In the genomic region with DNA sequence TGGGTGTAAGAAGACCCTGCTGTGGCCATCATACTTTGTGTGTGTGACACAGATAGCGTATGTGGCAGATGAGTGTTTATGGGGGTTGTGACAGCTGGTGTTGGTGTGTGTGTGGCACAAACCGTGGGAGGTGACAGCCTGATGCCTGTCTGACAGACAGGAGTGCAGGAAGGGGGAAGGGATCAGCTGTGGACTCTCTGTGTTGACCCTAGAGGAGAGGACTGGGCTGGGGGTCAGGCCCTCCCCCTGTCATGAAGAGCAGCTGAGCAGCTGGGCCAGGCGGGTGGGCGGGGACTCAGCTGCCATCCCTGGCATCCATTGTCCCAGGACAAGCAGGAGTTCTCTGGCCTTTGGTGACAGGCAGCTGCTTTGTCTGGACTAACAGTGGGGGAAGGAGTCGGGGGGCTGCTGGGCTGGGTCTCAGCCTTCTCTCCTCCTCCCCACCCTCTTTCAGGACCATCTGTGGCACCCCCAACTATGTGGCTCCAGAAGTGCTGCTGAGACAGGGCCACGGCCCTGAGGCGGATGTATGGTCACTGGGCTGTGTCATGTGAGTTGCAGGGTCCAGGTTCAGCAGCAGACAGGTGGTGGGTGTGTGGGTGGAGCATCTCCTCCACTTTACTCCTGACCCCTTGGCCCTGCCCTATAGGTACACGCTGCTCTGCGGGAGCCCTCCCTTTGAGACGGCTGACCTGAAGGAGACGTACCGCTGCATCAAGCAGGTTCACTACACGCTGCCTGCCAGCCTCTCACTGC, we compare ENCODE assay signal across 8 cellular contexts. TPM values are rescaled to one million over a fixed set of nuclear protein-coding genes. Genes with fewer than 3 reads are reported as not detected.
DNase-seq lines count a peak whose midpoint lies in the region; ATAC-seq and TF ChIP-seq lines count a peak whose summit lies in the region.

No MANE protein-coding gene starts in this region.

- 0 out of 2 replicates have a peak, but pooled peaks cover 2% of the 10 kb centered on the region for H3K27me3 ChIP-seq in HUES6 (ENCODE audit: control insufficient read depth, insufficient read depth, low read length)
- no peaks in the 10 kb centered on the region for H3K27me3 ChIP-seq in spleen (replicated peaks in 1 of 7)

- WGBS in spleen, 5 donors: 82 to 94% (median 83%) methylated on average over 8 to 13 of the region's 13 CpGs

- H3K9me3 ChIP-seq in HUES6 (ENCODE audit: control insufficient read depth, insufficient read depth, low read depth, low read length) (no peaks in the 10 kb centered on the region), iPS-18c (ENCODE audit: control insufficient read depth, insufficient read depth, low read length) (no peaks in the 10 kb centered on the region), spleen (no peaks in the 10 kb centered on the region)

- no peaks in the 10 kb centered on the region for H3K9me3 Mint-ChIP-seq in activated naive CD8-positive, alpha-beta T cell treated with anti-CD3 and anti-CD28 coated beads for 36 hours

- H3K27me3 Mint-ChIP-seq in activated naive CD8-positive, alpha-beta T cell treated with anti-CD3 and anti-CD28 coated beads for 36 hours: no peaks in the 10 kb centered on the region

- H3K4me1 ChIP-seq in HUES6 (ENCODE audit: control insufficient read depth, insufficient read depth, low read length): peaks cover 32% of the 10 kb centered on the region
- H3K4me1 ChIP-seq in spleen: peaks cover 23 to 82% (median 59%) of the 10 kb centered on the region in 6 donors

- peak overlapping the region; percentile 23; the same call in 1 of the 2 replicates for H3K4me3 ChIP-seq in HUES6 (ENCODE audit: low read depth, low read length)
- 0 out of 2 replicates have a peak overlapping the region, but pooled peaks have one; percentile 2 for H3K4me3 ChIP-seq in iPS-18c (ENCODE audit: insufficient read depth, low read depth, low read length)
- peak overlapping the region in 4 of 8 donors; percentile 68 to 87 (median 84) for H3K4me3 ChIP-seq in spleen

- H3K36me3 ChIP-seq in HUES6 (ENCODE audit: control insufficient read depth, insufficient read depth, low read length): peaks cover 44% of the 10 kb centered on the region
- peaks cover 0 to 51% (median 39%) of the 10 kb centered on the region in 6 donors for H3K36me3 ChIP-seq in spleen

- ATAC-seq in HG03439 (IDR thresholded peaks at IDR 0.05; ENCODE audit: unreplicated experiment) (no peak), GM18519 (IDR thresholded peaks at IDR 0.05; ENCODE audit: low FRiP score, unreplicated experiment) (no peak)

- peak overlapping the region; percentile 84 for H3K4me3 Mint-ChIP-seq in activated naive CD8-positive, alpha-beta T cell treated with anti-CD3 and anti-CD28 coated beads for 36 hours

- intact Hi-C loops in spleen (cut with DNase I; ENCODE audit: low total_unique reads): no loop called here

- peak overlapping the region; percentile 79 for H3K27ac Mint-ChIP-seq in activated naive CD8-positive, alpha-beta T cell treated with anti-CD3 and anti-CD28 coated beads for 36 hours

- no peak for TF ChIP-seq POLR2A in spleen (IDR thresholded peaks at IDR 0.05)

- H3K36me3 Mint-ChIP-seq in activated naive CD8-positive, alpha-beta T cell treated with anti-CD3 and anti-CD28 coated beads for 36 hours: peaks cover 54% of the 10 kb centered on the region

- DNase-seq in activated naive CD8-positive, alpha-beta T cell treated with anti-CD3 and anti-CD28 coated beads for 36 hours: no peak
- DNase-seq in spleen: peak; percentile 79
- no peak for DNase-seq in NCI-H2196 treated with DMSO at 0.1 percent for 48 hours (lab: John Stamatoyannopoulos, UW; ENCODE audit: unreplicated experiment)
- no peak for DNase-seq in DMS114 treated with DMSO at 0.1 percent for 48 hours (lab: John Stamatoyannopoulos, UW; ENCODE audit: unreplicated experiment)

- H3K4me1 Mint-ChIP-seq in activated naive CD8-positive, alpha-beta T cell treated with anti-CD3 and anti-CD28 coated beads for 36 hours: peaks cover 52% of the 10 kb centered on the region

- H3K27ac ChIP-seq in HUES6 (ENCODE audit: low read depth, low read length) (no peak overlapping the region), spleen (peak overlapping the region in 6 of 8 donors; percentile 47 to 98 (median 94))

- no peak overlapping the region for H3K9ac ChIP-seq in HUES6 (ENCODE audit: low read length)

- no peak for TF ChIP-seq CTCF in spleen (IDR thresholded peaks at IDR 0.05 in 8 of 11, conservative IDR thresholded peaks at IDR 0.05 in 3 of 11)

RNA-seq across cellular contexts. Expression of a gene that starts 2.3 kb away (rescaled TPM):
- total RNA-seq in activated naive CD8-positive, alpha-beta T cell treated with anti-CD3 and anti-CD28 coated beads for 36 hours: 10 to 100 TPM; 53.3 to 57.1 TPM
- total RNA-seq in spleen: 10 to 100 TPM; 22.0 to 51.7 (median 33.1) TPM
- polyA plus RNA-seq in spleen: 10 to 100 TPM; 14.7 to 24.6 (median 24.3) TPM

RNA-seq across cellular contexts. Expression of a gene that starts 4.7 kb away (rescaled TPM):
- 1 to 10 TPM in 1 of 2 experiments, under 1 TPM in 1; 0.70 to 1.0 TPM for total RNA-seq in activated naive CD8-positive, alpha-beta T cell treated with anti-CD3 and anti-CD28 coated beads for 36 hours
- 1 to 10 TPM in 2 of 7 donors, under 1 TPM in 2, not detected in 3; 0.82 to 2.1 (median 1.1) TPM for total RNA-seq in spleen
- polyA plus RNA-seq in spleen: under 1 TPM; 0.15 to 0.58 (median 0.22) TPM

RNA-seq across cellular contexts. Expression of a gene that starts 5.8 kb away (rescaled TPM):
- 1 to 10 TPM; 6.0 to 8.1 TPM for total RNA-seq in activated naive CD8-positive, alpha-beta T cell treated with anti-CD3 and anti-CD28 coated beads for 36 hours
- 10 to 100 TPM in 1 of 7 donors, 1 to 10 TPM in 6; 2.8 to 11.9 (median 7.3) TPM for total RNA-seq in spleen
- 1 to 10 TPM in 2 of 3 donors, under 1 TPM in 1; 0.73 to 5.5 (median 1.1) TPM for polyA plus RNA-seq in spleen

RNA-seq across cellular contexts. Expression of a gene that starts 14.5 kb away (rescaled TPM):
- total RNA-seq in activated naive CD8-positive, alpha-beta T cell treated with anti-CD3 and anti-CD28 coated beads for 36 hours: 1 to 10 TPM; 1.5 to 1.8 TPM
- total RNA-seq in spleen: under 1 TPM in 4 of 7 donors, not detected in 3; 0.16 to 0.61 (median 0.30) TPM
- under 1 TPM; 0.32 to 0.89 (median 0.80) TPM for polyA plus RNA-seq in spleen

RNA-seq across cellular contexts. Expression of a gene that starts 27.1 kb away (rescaled TPM):
- total RNA-seq in activated naive CD8-positive, alpha-beta T cell treated with anti-CD3 and anti-CD28 coated beads for 36 hours: 1,000 to 10,000 TPM; 2,658 to 2,665 TPM
- total RNA-seq in spleen: 1,000 to 10,000 TPM; 1,626 to 2,405 (median 2,159) TPM
- polyA plus RNA-seq in spleen: 1,000 to 10,000 TPM; 4,436 to 6,194 (median 5,972) TPM
